8 cellular contexts compared by ENCODE assay signal in genomic region chr17:59565171-59565958, GRCh38. TPM values are rescaled to one million over a fixed set of nuclear protein-coding genes. Genes with fewer than 3 reads are reported as not detected.
DNase-seq lines count a peak whose midpoint lies in the region; ATAC-seq and TF ChIP-seq lines count a peak whose summit lies in the region.

TSS of gene DHX40 (plus strand) at chr17:59565610. CDS start at chr17:59565672, 62 bp downstream.

- H3K4me3 ChIP-seq in PC-9 (peak within 1 kb of the TSS; percentile 90), mucosa of rectum (ENCODE audit: low read length in 2 of 2) (peak within 1 kb of the TSS; percentile 88 to 98)

- no peaks in the 10 kb centered on the region for H3K9me3 Mint-ChIP-seq in Calu3 (ENCODE audit: low read depth, unreplicated experiment)

- H3K27ac Mint-ChIP-seq in Calu3 (ENCODE audit: unreplicated experiment), result peak within 1 kb of the TSS; percentile 93

- CTCF ChIA-PET in Calu3 (lab: Charles Lee) (interaction anchor here (0.6 kb wide), 1 partner anchor 754 kb away, joined by 6 read pairs; no protein-coding TSS in a partner anchor), PC-9 (lab: Charles Lee) (interaction anchor here (0.6 kb wide), 1 partner anchor 249 kb away, joined by 11 read pairs; no protein-coding TSS in a partner anchor)

- H3K4me1 ChIP-seq in PC-9 (replicated peaks; ENCODE audit: insufficient read depth), result peaks cover 9% of the 10 kb centered on the region; the same call in 1 of the 2 replicates
- peaks cover 7 to 9% of the 10 kb centered on the region in 2 donors for H3K4me1 ChIP-seq in mucosa of rectum (ENCODE audit: control insufficient read depth in 2 of 2, insufficient read depth in 2 of 2, low read length in 2 of 2)

- 0 out of 2 replicates have a peak, but pooled peaks cover 5% of the 10 kb centered on the region for H3F3A ChIP-seq in PC-9 (ENCODE audit: insufficient read depth, low read depth)

- H3K9ac ChIP-seq in mucosa of rectum (ENCODE audit: low read depth in 1 of 2, low read length in 2 of 2), result peak within 1 kb of the TSS; percentile 75 to 90

- H3K27me3 Mint-ChIP-seq in Calu3 (ENCODE audit: unreplicated experiment), result no peaks in the 10 kb centered on the region

- ATAC-seq in GM21529 (IDR thresholded peaks at IDR 0.05; ENCODE audit: unreplicated experiment), result peak; percentile 81

- peaks cover 22% of the 10 kb centered on the region for H3K79me2 ChIP-seq in PC-9 (ENCODE audit: low read depth)

- no TSS peak for BruUV-seq in Calu3 (replicated peaks; lab: Mats Ljungman, UMichigan)
- BruUV-seq in PC-9 (replicated peaks; lab: Mats Ljungman, UMichigan), result no TSS peak

- H3K9me3 ChIP-seq in PC-9 (ENCODE audit: insufficient read depth, low read depth), result no peaks in the 10 kb centered on the region; the same call in 1 of the 2 replicates
- no peaks in the 10 kb centered on the region for H3K9me3 ChIP-seq in mucosa of rectum (ENCODE audit: control insufficient read depth in 2 of 2, low read length in 2 of 2)

- peak; percentile 75 for TF ChIP-seq POLR2A in erythroblast (IDR thresholded peaks at IDR 0.05; ENCODE audit: low read length)

- in situ Hi-C loops in KBM-7 (cut with MboI; ENCODE audit: low pct_unique_long_range_greater_than_20kb, low sequenced_read_pairs), result no loop called here

- no peak for TF ChIP-seq CTCF in Calu3 (IDR thresholded peaks at IDR 0.05; ENCODE audit: unreplicated experiment)
- no peak for TF ChIP-seq CTCF in PC-9 (conservative IDR thresholded peaks at IDR 0.05)

- peak within 1 kb of the TSS; percentile 78 for H3K4me2 ChIP-seq in PC-9

- H3K36me3 ChIP-seq in PC-9 (ENCODE audit: low read depth) (peaks cover 4% of the 10 kb centered on the region; the same call in 1 of the 2 replicates), mucosa of rectum (ENCODE audit: control insufficient read depth in 2 of 2, insufficient read depth in 2 of 2, low read length in 2 of 2) (no peaks in the 10 kb centered on the region)

- peak; percentile 82 for DNase-seq in Calu3
- DNase-seq in KBM-7, result peak; percentile 92
- DNase-seq in PC-9, result peak; percentile 76 to 79
- peak; percentile 91 for DNase-seq in activated T-cell treated with anti-CD3 and anti-CD28 coated beads, Interleukin-2, amount 50 U/mL, for 1 hour
- peak; percentile 97 for DNase-seq in erythroblast (lab: John Stamatoyannopoulos, UW)
- DNase-seq in stimulated activated CD8-positive, alpha-beta memory T cell treated with anti-CD3 and anti-CD28 coated beads, Interleukin-4, amount 100 ng/mL, for 4 hours (ENCODE audit: low read depth in 2 of 2, low spot score in 1 of 2), result peak; percentile 93 to 94

- POLR2A ChIA-PET in PC-9 (lab: Charles Lee; ENCODE audit: unreplicated experiment), result interaction anchor here (0.6 to 0.7 kb wide), 2 partner anchors 57 to 1229 kb away, joined by 3 to 4 read pairs; no protein-coding TSS in a partner anchor

- H3K36me3 Mint-ChIP-seq in Calu3 (ENCODE audit: insufficient read depth, unreplicated experiment), result peaks cover 12% of the 10 kb centered on the region

- H3K9me2 ChIP-seq in PC-9 (ENCODE audit: insufficient read depth), result no peaks in the 10 kb centered on the region

- intact Hi-C loops in Calu3 (cut with micrococcal nuclease; ENCODE audit: unreplicated experiment) (no loop called here), PC-9 (cut with micrococcal nuclease; ENCODE audit: unreplicated experiment) (no loop called here)

- H3K27me3 ChIP-seq in PC-9 (ENCODE audit: insufficient read depth, low read depth) (no peaks in the 10 kb centered on the region), mucosa of rectum (ENCODE audit: control insufficient read depth in 2 of 2, insufficient read depth in 2 of 2, low read length in 2 of 2) (no peaks in the 10 kb centered on the region)

- H4K20me1 ChIP-seq in PC-9 (ENCODE audit: insufficient read depth), result peaks cover 5% of the 10 kb centered on the region

- peak within 1 kb of the TSS; percentile 100 for H2AFZ ChIP-seq in PC-9

- peak within 1 kb of the TSS; percentile 96 for H3K4me3 Mint-ChIP-seq in Calu3 (ENCODE audit: low read depth, unreplicated experiment)

- H3K27ac ChIP-seq in PC-9 (no peak within 1 kb of the TSS; the same call in 1 of the 2 replicates), mucosa of rectum (ENCODE audit: low read depth in 2 of 2, low read length in 2 of 2) (peak within 1 kb of the TSS; percentile 62 to 76)

- no peaks in the 10 kb centered on the region for H3K4me1 Mint-ChIP-seq in Calu3 (ENCODE audit: low read depth, unreplicated experiment)

RNA-seq across cellular contexts. Expression of gene DHX40, which starts in this region (rescaled TPM):
- total RNA-seq in Calu3 (2022), result 12.6 and 14.9 TPM in 2 replicates
- 32.8 and 38.9 TPM in 2 replicates for total RNA-seq in PC-9 (2021)
